ENCODE assay signal across 11 cellular contexts in genomic region chr1:178531897-178532296, GRCh38. TPM values are rescaled to one million over a fixed set of nuclear protein-coding genes. Genes with fewer than 3 reads are reported as not detected.
DNase-seq lines count a peak whose midpoint lies in the region; ATAC-seq and TF ChIP-seq lines count a peak whose summit lies in the region.
"Had no signal": no experiment of that assay in that cellular context is flagged by ENCODE, and none has a peak within 500 bp of the region (broad histone marks: within the 10 kb centered on the region; RNA-seq: fewer than 3 reads in every experiment).

No MANE protein-coding gene starts in this region.

- H3K27me3 ChIP-seq in GM23338 (ENCODE audit: insufficient read depth): no peaks in the 10 kb centered on the region
- H3K27me3 ChIP-seq: cardiac muscle cell had no signal

- H3K79me2 ChIP-seq in GM23338 (replicated peaks; ENCODE audit: insufficient read depth): no peaks in the 10 kb centered on the region

- H3K4me3 ChIP-seq in GM23338: no peak overlapping the region
- H3K4me3 ChIP-seq: cardiac muscle cell had no signal

- H3K27ac Mint-ChIP-seq in GM23338: no peak overlapping the region
- no peak overlapping the region for H3K27ac Mint-ChIP-seq in activated CD4-positive, alpha-beta T cell treated with anti-CD3 and anti-CD28 coated beads, Interleukin-2, amount 10 ng/mL, durations not matched to agents 7 days and 5 days

- no peaks in the 10 kb centered on the region; the same call in 2 of the 3 replicates for H3K4me1 Mint-ChIP-seq in GM23338
- peaks cover 1% of the 10 kb centered on the region for H3K4me1 Mint-ChIP-seq in activated CD4-positive, alpha-beta T cell treated with anti-CD3 and anti-CD28 coated beads, Interleukin-2, amount 10 ng/mL, durations not matched to agents 7 days and 5 days

- H3K36me3 ChIP-seq in GM23338 (ENCODE audit: insufficient read depth): no peaks in the 10 kb centered on the region
- H3K36me3 ChIP-seq: cardiac muscle cell had no signal

- 0 out of 2 replicates have a peak, but pooled peaks cover 4% of the 10 kb centered on the region for H3K9me2 ChIP-seq in GM23338 (ENCODE audit: insufficient read depth)

- no peaks in the 10 kb centered on the region; the same call in 2 of the 3 replicates for H3K9me3 Mint-ChIP-seq in GM23338
- no peaks in the 10 kb centered on the region for H3K9me3 Mint-ChIP-seq in activated CD4-positive, alpha-beta T cell treated with anti-CD3 and anti-CD28 coated beads, Interleukin-2, amount 10 ng/mL, durations not matched to agents 7 days and 5 days

- no peaks in the 10 kb centered on the region for H3F3A ChIP-seq in GM23338 (replicated peaks; ENCODE audit: low read depth)

- H3K36me3 Mint-ChIP-seq in GM23338 (ENCODE audit: low read depth): no peaks in the 10 kb centered on the region
- no peaks in the 10 kb centered on the region for H3K36me3 Mint-ChIP-seq in activated CD4-positive, alpha-beta T cell treated with anti-CD3 and anti-CD28 coated beads, Interleukin-2, amount 10 ng/mL, durations not matched to agents 7 days and 5 days (ENCODE audit: low read depth)

- DNase-seq in GM23338 (ENCODE audit: low spot score) (no peak), NCI-H2171 treated with DMSO at 0.1 percent for 48 hours (lab: John Stamatoyannopoulos, UW) (peak; percentile 75), islet precursor cell (peak; percentile 51), NCI-H226 (no peak), T1000 (lab: John Stamatoyannopoulos, UW) (no peak), retina (no peak)
- DNase-seq in activated CD4-positive, alpha-beta T cell treated with anti-CD3 and anti-CD28 coated beads, Interleukin-2, amount 10 ng/mL, durations not matched to agents 7 days and 5 days: no peak
- DNase-seq: NCI-H2029 treated with DMSO at 0.1 percent for 48 hours had no signal

- H3K4me3 Mint-ChIP-seq in GM23338: no peak overlapping the region
- H3K4me3 Mint-ChIP-seq in activated CD4-positive, alpha-beta T cell treated with anti-CD3 and anti-CD28 coated beads, Interleukin-2, amount 10 ng/mL, durations not matched to agents 7 days and 5 days: no peak overlapping the region

- no peaks in the 10 kb centered on the region for H4K20me1 ChIP-seq in GM23338 (replicated peaks; ENCODE audit: insufficient read depth)

- POLR2A ChIA-PET in activated CD4-positive, alpha-beta T cell treated with anti-CD3 and anti-CD28 coated beads, Interleukin-2, amount 10 ng/mL, durations not matched to agents 7 days and 5 days (lab: Charles Lee): no interaction called here

- peak overlapping the region; percentile 93 for H2AFZ ChIP-seq in GM23338

- H3K27me3 Mint-ChIP-seq in GM23338 (ENCODE audit: insufficient read depth, low read depth, poor library complexity): peaks cover 10% of the 10 kb centered on the region
- H3K27me3 Mint-ChIP-seq in activated CD4-positive, alpha-beta T cell treated with anti-CD3 and anti-CD28 coated beads, Interleukin-2, amount 10 ng/mL, durations not matched to agents 7 days and 5 days: no peaks in the 10 kb centered on the region

- CTCF ChIA-PET in activated CD4-positive, alpha-beta T cell treated with anti-CD3 and anti-CD28 coated beads, Interleukin-2, amount 10 ng/mL, durations not matched to agents 7 days and 5 days (lab: Charles Lee): interaction anchor here (0.9 to 2.3 kb wide), 2 partner anchors 10 to 472 kb away, joined by 3 to 15 read pairs; no protein-coding TSS in a partner anchor

- no peak overlapping the region for H3K4me2 ChIP-seq in GM23338

- no peak overlapping the region for H3K27ac ChIP-seq in GM23338 (ENCODE audit: low read depth)
- H3K27ac ChIP-seq: cardiac muscle cell had no signal

- ATAC-seq in GM18502 (IDR thresholded peaks at IDR 0.05; ENCODE audit: poor library complexity, unreplicated experiment) (peak; percentile 22), GM23338 (peak; percentile 18; the same call in 2 of the 3 replicates)

- no peaks in the 10 kb centered on the region for H3K4me1 ChIP-seq in GM23338 (ENCODE audit: insufficient read depth)

- TF ChIP-seq CTCF in GM23338 (conservative IDR thresholded peaks at IDR 0.05; ENCODE audit: low read depth in 2 of 2): no peak

TF ChIP-seq in GM23338, 12 proteins besides CTCF, POLR2A, EP300 and RAD21 (continues in another document):
- TF ChIP-seq ZNF331 (CRISPR knock-in tag; IDR thresholded peaks at IDR 0.05; ENCODE audit: low read depth): no peak
- TF ChIP-seq, protein P1, sequence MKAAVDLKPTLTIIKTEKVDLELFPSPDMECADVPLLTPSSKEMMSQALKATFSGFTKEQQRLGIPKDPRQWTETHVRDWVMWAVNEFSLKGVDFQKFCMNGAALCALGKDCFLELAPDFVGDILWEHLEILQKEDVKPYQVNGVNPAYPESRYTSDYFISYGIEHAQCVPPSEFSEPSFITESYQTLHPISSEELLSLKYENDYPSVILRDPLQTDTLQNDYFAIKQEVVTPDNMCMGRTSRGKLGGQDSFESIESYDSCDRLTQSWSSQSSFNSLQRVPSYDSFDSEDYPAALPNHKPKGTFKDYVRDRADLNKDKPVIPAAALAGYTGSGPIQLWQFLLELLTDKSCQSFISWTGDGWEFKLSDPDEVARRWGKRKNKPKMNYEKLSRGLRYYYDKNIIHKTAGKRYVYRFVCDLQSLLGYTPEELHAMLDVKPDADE (IDR thresholded peaks at IDR 0.05): no peak
- no peak for TF ChIP-seq ZNF114 (CRISPR knock-in tag; IDR thresholded peaks at IDR 0.05)
- no peak for TF ChIP-seq JUNB (IDR thresholded peaks at IDR 0.05; ENCODE audit: unreplicated experiment)
- TF ChIP-seq, protein P2, sequence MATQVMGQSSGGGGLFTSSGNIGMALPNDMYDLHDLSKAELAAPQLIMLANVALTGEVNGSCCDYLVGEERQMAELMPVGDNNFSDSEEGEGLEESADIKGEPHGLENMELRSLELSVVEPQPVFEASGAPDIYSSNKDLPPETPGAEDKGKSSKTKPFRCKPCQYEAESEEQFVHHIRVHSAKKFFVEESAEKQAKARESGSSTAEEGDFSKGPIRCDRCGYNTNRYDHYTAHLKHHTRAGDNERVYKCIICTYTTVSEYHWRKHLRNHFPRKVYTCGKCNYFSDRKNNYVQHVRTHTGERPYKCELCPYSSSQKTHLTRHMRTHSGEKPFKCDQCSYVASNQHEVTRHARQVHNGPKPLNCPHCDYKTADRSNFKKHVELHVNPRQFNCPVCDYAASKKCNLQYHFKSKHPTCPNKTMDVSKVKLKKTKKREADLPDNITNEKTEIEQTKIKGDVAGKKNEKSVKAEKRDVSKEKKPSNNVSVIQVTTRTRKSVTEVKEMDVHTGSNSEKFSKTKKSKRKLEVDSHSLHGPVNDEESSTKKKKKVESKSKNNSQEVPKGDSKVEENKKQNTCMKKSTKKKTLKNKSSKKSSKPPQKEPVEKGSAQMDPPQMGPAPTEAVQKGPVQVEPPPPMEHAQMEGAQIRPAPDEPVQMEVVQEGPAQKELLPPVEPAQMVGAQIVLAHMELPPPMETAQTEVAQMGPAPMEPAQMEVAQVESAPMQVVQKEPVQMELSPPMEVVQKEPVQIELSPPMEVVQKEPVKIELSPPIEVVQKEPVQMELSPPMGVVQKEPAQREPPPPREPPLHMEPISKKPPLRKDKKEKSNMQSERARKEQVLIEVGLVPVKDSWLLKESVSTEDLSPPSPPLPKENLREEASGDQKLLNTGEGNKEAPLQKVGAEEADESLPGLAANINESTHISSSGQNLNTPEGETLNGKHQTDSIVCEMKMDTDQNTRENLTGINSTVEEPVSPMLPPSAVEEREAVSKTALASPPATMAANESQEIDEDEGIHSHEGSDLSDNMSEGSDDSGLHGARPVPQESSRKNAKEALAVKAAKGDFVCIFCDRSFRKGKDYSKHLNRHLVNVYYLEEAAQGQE (IDR thresholded peaks at IDR 0.05; ENCODE audit: unreplicated experiment): no peak
- no peak for TF ChIP-seq CREB1 (CRISPR knock-in tag; IDR thresholded peaks at IDR 0.05; ENCODE audit: low read depth)
- no peak for TF ChIP-seq EZH2phosphoT487 (IDR thresholded peaks at IDR 0.05; ENCODE audit: unreplicated experiment)
- no peak for TF ChIP-seq POLR2AphosphoS5 (IDR thresholded peaks at IDR 0.05; ENCODE audit: low read depth)

RNA-seq across cellular contexts. Expression of gene TEX35, which starts 19.0 kb away (rescaled TPM):
- not detected in 2 replicates for total RNA-seq in GM23338 (2014; rRNA removed; shearing (Covaris generic))
- polyA plus RNA-seq in GM23338 (2016; fragmentation: Nextera tagmentation; extraction: Ambion mirVana): 0.09 TPM in 1 of 2 replicates, not detected in the other
- not detected for total RNA-seq in activated CD4-positive, alpha-beta T cell treated with anti-CD3 and anti-CD28 coated beads, Interleukin-2, amount 10 ng/mL, durations not matched to agents 7 days and 5 days
- total RNA-seq: cardiac muscle cell, G401 had no signal
- polyA plus RNA-seq: cardiac muscle cell had no signal

RNA-seq across cellular contexts. Expression of gene CLEC20A, which starts 35.1 kb away (rescaled TPM):
- not detected in 2 replicates for total RNA-seq in GM23338 (2014; rRNA removed; shearing (Covaris generic))
- not detected in 2 replicates for polyA plus RNA-seq in GM23338 (2016; fragmentation: Nextera tagmentation; extraction: Ambion mirVana)
- not detected for total RNA-seq in activated CD4-positive, alpha-beta T cell treated with anti-CD3 and anti-CD28 coated beads, Interleukin-2, amount 10 ng/mL, durations not matched to agents 7 days and 5 days
- total RNA-seq: cardiac muscle cell, G401 had no signal
- polyA plus RNA-seq: cardiac muscle cell had no signal

Comparison
In these comparisons a context has a peak if more than half of its experiments do, and no peak if none do; other contexts are left out.
1. DNase-seq: peak in NCI-H2171 treated with DMSO at 0.1 percent for 48 hours (single experiment) and islet precursor cell (single experiment); none in GM23338 (single experiment), NCI-H226 (single experiment), T1000 (single experiment), activated CD4-positive, alpha-beta T cell treated with anti-CD3 and anti-CD28 coated beads, Interleukin-2, amount 10 ng/mL, durations not matched to agents 7 days and 5 days (single experiment) and retina (single experiment).